ENCODE assay signal across 8 cellular contexts in the genomic region with DNA sequence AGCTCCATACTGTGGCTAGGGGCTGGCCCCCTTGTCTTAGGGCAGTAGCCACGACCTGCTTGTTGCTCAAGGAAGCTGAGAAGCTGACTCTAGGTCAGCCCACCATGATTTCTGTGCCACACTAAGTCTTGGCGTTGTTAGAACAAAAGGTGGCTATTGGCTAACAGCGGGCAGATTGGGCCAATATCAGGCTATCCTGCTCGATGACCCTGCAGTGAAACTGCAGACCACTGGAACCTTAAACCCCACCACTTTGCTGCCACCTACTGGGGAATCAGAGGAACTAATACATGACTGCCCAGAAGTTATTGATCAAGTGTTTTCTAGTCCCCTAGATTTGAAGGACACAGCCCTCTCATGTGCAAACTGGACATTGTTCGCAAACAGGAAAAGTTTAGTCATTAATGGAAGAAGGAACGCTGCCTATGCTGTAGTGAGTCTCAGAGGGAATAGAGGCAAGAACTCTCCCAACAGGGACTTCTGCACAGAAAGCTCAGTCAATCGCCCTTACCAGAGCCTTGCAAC. TPM values are rescaled to one million over a fixed set of nuclear protein-coding genes. Genes with fewer than 3 reads are reported as not detected.
DNase-seq lines count a peak whose midpoint lies in the region; ATAC-seq and TF ChIP-seq lines count a peak whose summit lies in the region.

No MANE protein-coding gene starts in this region.

- TF ChIP-seq EP300 in gastroesophageal sphincter (IDR thresholded peaks at IDR 0.05), result no peak

- no peak overlapping the region for H3K4me3 Mint-ChIP-seq in Calu3 (ENCODE audit: low read depth, unreplicated experiment)
- H3K4me3 Mint-ChIP-seq in activated T-cell treated with anti-CD3 and anti-CD28 coated beads, Interleukin-2, amount 50 U/mL, for 24 hours, result no peak overlapping the region

- H3K27me3 ChIP-seq in OCI-LY1 (ENCODE audit: insufficient read depth, low read length), result no peaks in the 10 kb centered on the region
- H3K27me3 ChIP-seq in gastroesophageal sphincter, result no peaks in the 10 kb centered on the region
- H3K27me3 ChIP-seq in psoas muscle (ENCODE audit: insufficient read depth in 3 of 3, low read length in 2 of 3), result no peaks in the 10 kb centered on the region

- H4K20me1 ChIP-seq in OCI-LY1 (ENCODE audit: insufficient read depth, low read length), result no peaks in the 10 kb centered on the region

- peak; percentile 56 for TF ChIP-seq CTCF in Calu3 (IDR thresholded peaks at IDR 0.05; ENCODE audit: unreplicated experiment)
- peak; percentile 88 for TF ChIP-seq CTCF in OCI-LY1 (IDR thresholded peaks at IDR 0.05; ENCODE audit: low read length)
- TF ChIP-seq CTCF in gastroesophageal sphincter (IDR thresholded peaks at IDR 0.05), result peak; percentile 48 to 75 (median 58)
- peak; percentile 76 for TF ChIP-seq CTCF in psoas muscle (IDR thresholded peaks at IDR 0.05)

- H3K9me3 ChIP-seq in OCI-LY1 (ENCODE audit: low read length) (no peaks in the 10 kb centered on the region), gastroesophageal sphincter (no peaks in the 10 kb centered on the region), psoas muscle (no peaks in the 10 kb centered on the region)

- H3K9me2 ChIP-seq in OCI-LY1 (ENCODE audit: low read depth, low read length), result no peaks in the 10 kb centered on the region

- DNase-seq in Calu3 (peak; percentile 59), psoas muscle (no peak), cerebellar nuclear complex (lab: John Stamatoyannopoulos, UW) (no peak)
- peak; percentile 56 for DNase-seq in activated T-cell treated with anti-CD3 and anti-CD28 coated beads, Interleukin-2, amount 50 U/mL, for 24 hours

- ATAC-seq in GM19351 (IDR thresholded peaks at IDR 0.05; ENCODE audit: unreplicated experiment) (peak; percentile 61), HG03196 (IDR thresholded peaks at IDR 0.05; ENCODE audit: unreplicated experiment) (peak; percentile 63), gastroesophageal sphincter (peak; percentile 45), psoas muscle (peak in 1 of 4 donors; percentile 72)

- H3K27ac Mint-ChIP-seq in Calu3 (ENCODE audit: unreplicated experiment), result no peak overlapping the region
- H3K27ac Mint-ChIP-seq in activated T-cell treated with anti-CD3 and anti-CD28 coated beads, Interleukin-2, amount 50 U/mL, for 24 hours, result no peak overlapping the region

- intact Hi-C loops in Calu3 (cut with micrococcal nuclease; ENCODE audit: unreplicated experiment), result loop anchor here (10.0 kb wide), 2 partner anchors 182 to 692 kb away; no protein-coding TSS in a partner anchor
- intact Hi-C loops in psoas muscle (cut with DNase I), result no loop called here

- no peaks in the 10 kb centered on the region for H3F3A ChIP-seq in OCI-LY1 (ENCODE audit: insufficient read depth, low read length)

- H3K9me3 Mint-ChIP-seq in Calu3 (ENCODE audit: low read depth, unreplicated experiment), result no peaks in the 10 kb centered on the region
- no peaks in the 10 kb centered on the region for H3K9me3 Mint-ChIP-seq in activated T-cell treated with anti-CD3 and anti-CD28 coated beads, Interleukin-2, amount 50 U/mL, for 24 hours

- 53 to 63% methylated on average over 4 to 6 of the region's 7 CpGs for WGBS in gastroesophageal sphincter (ENCODE audit: low coverage in 1 of 2), 2 donors
- 62 to 66% (median 62%) methylated on average over 7 of the region's 7 CpGs for WGBS in psoas muscle, 3 donors

- TF ChIP-seq POLR2A in gastroesophageal sphincter (IDR thresholded peaks at IDR 0.05), result no peak

- no peak overlapping the region for H3K4me2 ChIP-seq in OCI-LY1 (ENCODE audit: low read length)

- no peak overlapping the region for H3K9ac ChIP-seq in OCI-LY1 (ENCODE audit: low read length)

- no peak overlapping the region for H2AFZ ChIP-seq in OCI-LY1 (ENCODE audit: low read length)

- H3K4me1 ChIP-seq in OCI-LY1 (ENCODE audit: insufficient read depth, low read length, severe bottlenecking) (no peaks in the 10 kb centered on the region), gastroesophageal sphincter (peaks cover 0 to 22% (median 0%) of the 10 kb centered on the region in 3 donors), psoas muscle (peaks cover 25% of the 10 kb centered on the region)

- H3K36me3 Mint-ChIP-seq in Calu3 (ENCODE audit: insufficient read depth, unreplicated experiment), result no peaks in the 10 kb centered on the region
- H3K36me3 Mint-ChIP-seq in activated T-cell treated with anti-CD3 and anti-CD28 coated beads, Interleukin-2, amount 50 U/mL, for 24 hours (ENCODE audit: low read depth), result no peaks in the 10 kb centered on the region

- H3K4me1 Mint-ChIP-seq in Calu3 (ENCODE audit: low read depth, unreplicated experiment), result no peaks in the 10 kb centered on the region
- no peaks in the 10 kb centered on the region for H3K4me1 Mint-ChIP-seq in activated T-cell treated with anti-CD3 and anti-CD28 coated beads, Interleukin-2, amount 50 U/mL, for 24 hours (ENCODE audit: low read depth)

- CTCF ChIA-PET in Calu3 (lab: Charles Lee), result interaction anchor here (0.6 to 1.2 kb wide), 4 partner anchors 11 to 1513 kb away, joined by 3 read pairs; no protein-coding TSS in a partner anchor

- H3K27me3 Mint-ChIP-seq in Calu3 (ENCODE audit: unreplicated experiment), result peaks cover 10% of the 10 kb centered on the region
- H3K27me3 Mint-ChIP-seq in activated T-cell treated with anti-CD3 and anti-CD28 coated beads, Interleukin-2, amount 50 U/mL, for 24 hours, result no peaks in the 10 kb centered on the region

- H3K36me3 ChIP-seq in OCI-LY1 (ENCODE audit: insufficient read depth, low read length) (no peaks in the 10 kb centered on the region), gastroesophageal sphincter (no peaks in the 10 kb centered on the region), psoas muscle (ENCODE audit: insufficient read depth in 1 of 2, low read depth in 1 of 2) (no peaks in the 10 kb centered on the region)

- BruUV-seq in Calu3 (replicated peaks; lab: Mats Ljungman, UMichigan), result no TSS peak

- H3K79me2 ChIP-seq in OCI-LY1 (ENCODE audit: insufficient read depth, low read length), result no peaks in the 10 kb centered on the region

- H3K27ac ChIP-seq in OCI-LY1 (ENCODE audit: low read depth, low read length, poor library complexity, severe bottlenecking) (no peak overlapping the region), gastroesophageal sphincter (no peak overlapping the region), psoas muscle (no peak overlapping the region)

- H3K4me3 ChIP-seq in OCI-LY1 (ENCODE audit: low read depth, low read length, poor library complexity, severe bottlenecking) (no peak overlapping the region), gastroesophageal sphincter (no peak overlapping the region), psoas muscle (no peak overlapping the region)

RNA-seq across cellular contexts. Expression of a gene that starts 17.0 kb away (rescaled TPM):
- total RNA-seq in Calu3 (2022) (32.5 and 41.6 TPM in 2 replicates), gastroesophageal sphincter (10 to 100 TPM; 21.9 to 36.2 (median 25.3) TPM), psoas muscle (1 to 10 TPM; 4.0 to 7.7 (median 5.6) TPM)
- polyA plus RNA-seq in psoas muscle, result 10 to 100 TPM in 1 of 3 donors, 1 to 10 TPM in 2; 4.5 to 10.8 (median 5.0) TPM

Comparison
In these comparisons a context has a peak if more than half of its experiments do, and no peak if none do; other contexts are left out.
1. DNase-seq: peak in Calu3 (single experiment) and activated T-cell treated with anti-CD3 and anti-CD28 coated beads, Interleukin-2, amount 50 U/mL, for 24 hours (single experiment); none in psoas muscle (0 of 2) and cerebellar nuclear complex (0 of 2).
2. Peak in every context shown above with its lines, with median percentiles within 50 percentile points of each other: CTCF ChIP-seq.